ENCODE assay signal across 11 cellular contexts in genomic region chr2:178419123-178419522, GRCh38. TPM values are rescaled to one million over a fixed set of nuclear protein-coding genes. Genes with fewer than 3 reads are reported as not detected.
DNase-seq lines count a peak whose midpoint lies in the region; ATAC-seq and TF ChIP-seq lines count a peak whose summit lies in the region.
"Had no signal": no experiment of that assay in that cellular context is flagged by ENCODE, and none has a peak within 500 bp of the region (broad histone marks: within the 10 kb centered on the region; RNA-seq: fewer than 3 reads in every experiment).

No MANE protein-coding gene starts in this region.

- H3K4me2 ChIP-seq in MM.1S (ENCODE audit: low read depth, low read length) = no peak overlapping the region

- H3K4me3 ChIP-seq in astrocyte of the cerebellum (ENCODE audit: low read depth, low read length) (no peak overlapping the region), lower lobe of right lung (no peak overlapping the region), MM.1S (ENCODE audit: low read length) (no peak overlapping the region)
- no peak overlapping the region for H3K4me3 ChIP-seq in effector memory CD4-positive, alpha-beta T cell (ENCODE audit: insufficient read depth, low read depth, low read length, poor library complexity, severe bottlenecking)

- TF ChIP-seq RAD21 in Ishikawa (IDR thresholded peaks at IDR 0.05; ENCODE audit: low read depth) = peak; percentile 36; the same call in 1 of the 2 replicates

- H3K27me3 ChIP-seq in lower lobe of right lung (ENCODE audit: low read depth) (no peaks in the 10 kb centered on the region), MM.1S (replicated peaks; ENCODE audit: insufficient read depth, low read length) (no peaks in the 10 kb centered on the region)
- no peaks in the 10 kb centered on the region for H3K27me3 ChIP-seq in effector memory CD4-positive, alpha-beta T cell (replicated peaks; ENCODE audit: control insufficient read depth, insufficient read depth, low read length, poor library complexity, severe bottlenecking)

- in situ Hi-C loops in astrocyte of the cerebellum (cut with HindIII; ENCODE audit: low sequenced_read_pairs) = loop anchor here (25.0 kb wide), 1 partner anchor 282 kb away; no protein-coding TSS in a partner anchor

- peak; percentile 46 for TF ChIP-seq CTCF in astrocyte of the cerebellum (IDR thresholded peaks at IDR 0.05; ENCODE audit: low read depth, low read length, missing control alignments)
- TF ChIP-seq CTCF in lower lobe of right lung (IDR thresholded peaks at IDR 0.05) = peak; percentile 23
- TF ChIP-seq CTCF in MM.1S (IDR thresholded peaks at IDR 0.05; ENCODE audit: low read length) = no peak; the same call in 1 of the 2 replicates

- no peak overlapping the region for H3K27ac ChIP-seq in lower lobe of right lung
- no peak overlapping the region for H3K27ac ChIP-seq in MM.1S (ENCODE audit: low read length)
- H3K27ac ChIP-seq in effector memory CD4-positive, alpha-beta T cell (ENCODE audit: insufficient read depth, low read length, poor library complexity, severe bottlenecking) = no peak overlapping the region
- H3K27ac ChIP-seq: HL-60 had no signal

- H3K9me2 ChIP-seq in MM.1S (replicated peaks; ENCODE audit: insufficient read depth, low read length) = no peaks in the 10 kb centered on the region

- no peaks in the 10 kb centered on the region for H4K20me1 ChIP-seq in MM.1S (ENCODE audit: insufficient read depth, low read length)

- H2AFZ ChIP-seq in MM.1S (ENCODE audit: low read length) = no peak overlapping the region

- H3K79me2 ChIP-seq in MM.1S (ENCODE audit: low read length) = no peaks in the 10 kb centered on the region

- H3K9me3 ChIP-seq in lower lobe of right lung = no peaks in the 10 kb centered on the region
- H3K9me3 ChIP-seq in MM.1S (replicated peaks; ENCODE audit: insufficient read depth, low read length) = no peaks in the 10 kb centered on the region
- H3K9me3 ChIP-seq in effector memory CD4-positive, alpha-beta T cell (ENCODE audit: control insufficient read depth, low read length) = no peaks in the 10 kb centered on the region

- ATAC-seq in lower lobe of right lung (no peak), HG03432 (IDR thresholded peaks at IDR 0.05; ENCODE audit: unreplicated experiment) (no peak)

- H3K36me3 ChIP-seq in lower lobe of right lung = no peaks in the 10 kb centered on the region
- 0 out of 2 replicates have a peak, but pooled peaks cover 4% of the 10 kb centered on the region for H3K36me3 ChIP-seq in MM.1S (replicated peaks; ENCODE audit: insufficient read depth, low read length)
- no peaks in the 10 kb centered on the region for H3K36me3 ChIP-seq in effector memory CD4-positive, alpha-beta T cell (ENCODE audit: control insufficient read depth, insufficient read depth, low read length)

- DNase-seq in DMS 273 (lab: John Stamatoyannopoulos, UW; ENCODE audit: unreplicated experiment) (peak; percentile 48), DMS 273 treated with DMSO at 0.1 percent for 48 hours (lab: John Stamatoyannopoulos, UW) (no peak), astrocyte of the cerebellum (ENCODE audit: low read depth) (no peak), lower lobe of right lung (no peak), MM.1S (no peak)
- DNase-seq in effector memory CD4-positive, alpha-beta T cell = no peak
- DNase-seq: activated gamma-delta T cell; stimulated activated CD4-positive, alpha-beta T cell treated with anti-CD3 and anti-CD28 coated beads, Interleukin-12 subunit alpha, Interleukin-12 subunit beta, amount 100 ng/mL, for 4 hours had no signal

- intact Hi-C loops in lower lobe of right lung (cut with DNase I) = no loop called here

- peaks cover 6% of the 10 kb centered on the region for H3K4me1 ChIP-seq in lower lobe of right lung
- H3K4me1 ChIP-seq in MM.1S (ENCODE audit: low read length) = peaks cover 5% of the 10 kb centered on the region; the same call in 1 of the 2 replicates
- no peaks in the 10 kb centered on the region for H3K4me1 ChIP-seq in effector memory CD4-positive, alpha-beta T cell (ENCODE audit: control insufficient read depth, insufficient read depth, low read length, poor library complexity, severe bottlenecking)

- TF ChIP-seq EP300 in Ishikawa (IDR thresholded peaks at IDR 0.05; ENCODE audit: borderline replicate concordance) = no peak

- no peak overlapping the region for H3K9ac ChIP-seq in MM.1S (ENCODE audit: low read length)

- H3F3A ChIP-seq in MM.1S (ENCODE audit: insufficient read depth, low read length) = peaks cover 2% of the 10 kb centered on the region; the same call in 1 of the 2 replicates

TF ChIP-seq in Ishikawa, 13 proteins besides CTCF, POLR2A, EP300 and RAD21:
- TF ChIP-seq, protein P1, sequence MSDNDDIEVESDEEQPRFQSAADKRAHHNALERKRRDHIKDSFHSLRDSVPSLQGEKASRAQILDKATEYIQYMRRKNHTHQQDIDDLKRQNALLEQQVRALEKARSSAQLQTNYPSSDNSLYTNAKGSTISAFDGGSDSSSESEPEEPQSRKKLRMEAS (IDR thresholded peaks at IDR 0.05) = no peak
- TF ChIP-seq CEBPB (IDR thresholded peaks at IDR 0.05) = no peak

RNA-seq across cellular contexts. Expression of gene PRKRA, which starts 31.9 kb away (rescaled TPM):
- 46.3 TPM for total RNA-seq in lower lobe of right lung

RNA-seq across cellular contexts. Expression of gene PJVK, which starts 32.1 kb away (rescaled TPM):
- total RNA-seq in lower lobe of right lung = 3.0 TPM

RNA-seq across cellular contexts. Expression of gene FKBP7, which starts 59.3 kb away (rescaled TPM):
- total RNA-seq in lower lobe of right lung = 10.5 TPM
